1 cellular context compared by ENCODE assay signal in the genomic region with DNA sequence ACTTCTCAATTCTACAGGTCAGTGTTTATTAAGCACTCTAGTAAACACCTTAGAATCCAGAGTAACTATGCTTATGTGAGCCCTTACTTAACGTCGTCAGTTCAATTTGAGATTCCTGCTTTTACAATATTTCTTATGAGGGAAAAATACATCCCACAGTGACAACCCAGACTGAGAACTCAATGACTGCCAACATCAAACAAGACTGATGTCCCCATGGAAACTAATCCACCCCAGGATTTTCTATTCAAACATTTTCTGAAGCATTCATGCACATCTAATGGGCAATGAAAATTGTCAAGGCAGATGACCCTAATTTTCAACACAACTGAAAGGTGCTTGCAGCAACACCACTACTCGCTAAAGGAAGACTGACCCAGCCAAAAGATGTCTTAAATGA.
TF ChIP-seq lines count a peak whose summit lies in the region.

No MANE protein-coding gene starts in this region.

TF ChIP-seq in neural cell, 6 proteins besides CTCF, POLR2A, EP300 and RAD21 (continued from another document):
- peak; percentile 76 for TF ChIP-seq REST (IDR thresholded peaks at IDR 0.05; ENCODE audit: borderline replicate concordance)
